In genomic region chr12:10826258-10826657, GRCh38 we compare ENCODE assay signal across 10 cellular contexts. TPM values are rescaled to one million over a fixed set of nuclear protein-coding genes. Genes with fewer than 3 reads are reported as not detected.
"Had no signal": no experiment of that assay in that cellular context is flagged by ENCODE, and none has a peak within 500 bp of the region (broad histone marks: within the 10 kb centered on the region; RNA-seq: fewer than 3 reads in every experiment).

Gene TAS2R10, minus strand, starts transcription at chr12:10826358. Its CDS starts 89 bp downstream, at chr12:10826269.

- DNase-seq: GM23248, GOT3, H7, H9, HCEC 1CT, HFFc6 had no signal

- H3K4me3 ChIP-seq: GM23248, GM23338, HAP-1 had no signal

- H3K4me2 ChIP-seq: GM23338 had no signal

- H3K9me3 Mint-ChIP-seq: GM23338, H9, HFFc6 had no signal

- H3K4me1 ChIP-seq: HAP-1 had no signal

- H3K4me1 Mint-ChIP-seq: GM23338, H9 had no signal

- H3K27ac ChIP-seq: GM23248 had no signal

- H3K4me3 Mint-ChIP-seq: GM23338, H9, HFFc6 had no signal

- ATAC-seq: GM23338, HCT116 had no signal

- H3K36me3 ChIP-seq: HAP-1 had no signal

- H3K9ac ChIP-seq: GM23248 had no signal

- H3K9me3 ChIP-seq: HAP-1 had no signal

- H3K27ac Mint-ChIP-seq: GM23338, H9, HFFc6 had no signal

RNA-seq across cellular contexts. Expression of gene TAS2R10, which starts in this region (rescaled TPM):
- total RNA-seq: GM23248, H1 had no signal
- polyA plus RNA-seq: GM23248 had no signal
